8 cellular contexts compared by ENCODE assay signal in the genomic region with DNA sequence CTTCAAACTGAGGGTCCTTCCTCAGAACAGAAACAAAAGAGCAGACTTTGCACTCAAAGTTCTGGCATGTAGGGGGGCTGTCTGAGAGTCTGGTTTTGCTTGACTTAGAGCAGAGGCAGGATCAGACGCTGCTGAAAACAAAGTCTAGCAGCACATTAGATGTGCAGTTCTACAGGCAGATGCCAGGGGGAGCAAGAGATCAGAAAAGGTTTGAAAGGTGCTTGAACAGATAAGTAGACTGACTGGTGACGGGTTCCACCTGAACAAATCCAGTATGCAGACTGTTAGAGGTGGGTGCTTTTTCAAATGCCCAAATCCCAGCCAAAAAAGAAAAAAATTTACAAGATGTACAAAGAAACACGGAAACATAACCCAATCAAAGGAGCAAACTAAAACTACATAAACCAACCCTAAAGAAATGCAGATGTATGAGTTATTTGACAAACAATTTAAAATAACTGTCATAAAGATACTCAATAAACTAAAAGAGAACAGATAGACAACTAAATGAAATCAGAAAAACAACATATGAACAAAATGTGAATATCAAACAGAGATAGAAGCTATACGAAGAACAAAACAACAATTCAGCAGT.
DNase-seq lines count a peak whose midpoint lies in the region; ATAC-seq and TF ChIP-seq lines count a peak whose summit lies in the region.

No MANE protein-coding gene starts in this region.

- H3K9ac ChIP-seq in fibroblast of lung (ENCODE audit: insufficient read depth, low read length), result no peak overlapping the region

- H3K4me2 ChIP-seq in fibroblast of lung (ENCODE audit: extremely low read depth, insufficient read depth, low read length), result no peak overlapping the region

- DNase-seq in Calu3, result peak; percentile 39
- DNase-seq in NCI-H2227 treated with DMSO at 0.1 percent for 48 hours (lab: John Stamatoyannopoulos, UW), result peak; percentile 78
- DNase-seq in activated CD4-positive, alpha-beta T cell treated with anti-CD3 and anti-CD28 coated beads, Interleukin-2, amount 50 U/mL, for 48 hours, result peak; percentile 14 to 33
- peak; percentile 23 to 46 for DNase-seq in fibroblast of lung (ENCODE audit: low read depth in 2 of 2)
- peak; percentile 24 for DNase-seq in pons (ENCODE audit: low spot score)
- no peak for DNase-seq in MV-4-11 (lab: John Stamatoyannopoulos, UW)

- TF ChIP-seq CTCF in Calu3 (IDR thresholded peaks at IDR 0.05; ENCODE audit: unreplicated experiment), result peak; percentile 38
- TF ChIP-seq CTCF in fibroblast of lung (conservative IDR thresholded peaks at IDR 0.05 in 1 of 2, IDR thresholded peaks at IDR 0.05 in 1 of 2; ENCODE audit: low read depth in 1 of 2, low read length in 2 of 2), result peak; percentile 83 to 92

- no peak overlapping the region for H3K4me3 ChIP-seq in fibroblast of lung (replicated peaks in 1 of 4; ENCODE audit: control extremely low read depth in 1 of 4, insufficient read depth in 1 of 4, low read depth in 3 of 4, low read length in 4 of 4)

- H2AFZ ChIP-seq in fibroblast of lung (ENCODE audit: low read length), result no peak overlapping the region

- CTCF ChIA-PET in Calu3 (lab: Charles Lee), result interaction anchor here (2.1 kb wide), 1 partner anchor 30 kb away, joined by 7 read pairs; no protein-coding TSS in a partner anchor

- no peaks in the 10 kb centered on the region for H4K20me1 ChIP-seq in fibroblast of lung (ENCODE audit: control insufficient read depth, extremely low read depth, insufficient read depth, low read length)

- no peaks in the 10 kb centered on the region for H3K27me3 Mint-ChIP-seq in Calu3 (ENCODE audit: unreplicated experiment)

- no peak overlapping the region for H3K4me3 Mint-ChIP-seq in Calu3 (ENCODE audit: low read depth, unreplicated experiment)

- H3K27ac ChIP-seq in fibroblast of lung (ENCODE audit: insufficient read depth, low read length), result no peak overlapping the region

- no peaks in the 10 kb centered on the region for H3K4me1 ChIP-seq in fibroblast of lung (ENCODE audit: control insufficient read depth, extremely low read depth, insufficient read depth, low read length)

- no TSS peak for BruUV-seq in Calu3 (replicated peaks; lab: Mats Ljungman, UMichigan)

- H3K36me3 Mint-ChIP-seq in Calu3 (ENCODE audit: insufficient read depth, unreplicated experiment), result no peaks in the 10 kb centered on the region

- peaks cover 3% of the 10 kb centered on the region for H3K9me3 Mint-ChIP-seq in Calu3 (ENCODE audit: low read depth, unreplicated experiment)

- H3K9me3 ChIP-seq in fibroblast of lung (ENCODE audit: control insufficient read depth, insufficient read depth, low read depth, low read length), result no peaks in the 10 kb centered on the region

- intact Hi-C loops in Calu3 (cut with micrococcal nuclease; ENCODE audit: unreplicated experiment), result loop anchor here (1.0 kb wide), 1 partner anchor 30 kb away; no protein-coding TSS in a partner anchor

- no peaks in the 10 kb centered on the region for H3K27me3 ChIP-seq in fibroblast of lung (ENCODE audit: control insufficient read depth, insufficient read depth, low read length)

- no peaks in the 10 kb centered on the region for H3K36me3 ChIP-seq in fibroblast of lung (ENCODE audit: control insufficient read depth, insufficient read depth, low read length)

- no peaks in the 10 kb centered on the region for H3K79me2 ChIP-seq in fibroblast of lung (ENCODE audit: control insufficient read depth, insufficient read depth, low read length)

- ATAC-seq in GM18907 (IDR thresholded peaks at IDR 0.05; ENCODE audit: unreplicated experiment), result peak; percentile 98
- peak; percentile 57 for ATAC-seq in HG03045 (IDR thresholded peaks at IDR 0.05; ENCODE audit: unreplicated experiment)

- H3K4me1 Mint-ChIP-seq in Calu3 (ENCODE audit: low read depth, unreplicated experiment), result no peaks in the 10 kb centered on the region

- no peak overlapping the region for H3K27ac Mint-ChIP-seq in Calu3 (ENCODE audit: unreplicated experiment)
